ENCODE assay signal across 6 cellular contexts in genomic region chr7:120332433-120332832, GRCh38. TPM values are rescaled to one million over a fixed set of nuclear protein-coding genes. Genes with fewer than 3 reads are reported as not detected.
"Had no signal": no experiment of that assay in that cellular context is flagged by ENCODE, and none has a peak within 500 bp of the region (broad histone marks: within the 10 kb centered on the region; RNA-seq: fewer than 3 reads in every experiment).

No MANE protein-coding gene starts in this region.

- DNase-seq: H9, HCEC 1CT, IMR-90 had no signal

- H3K4me3 ChIP-seq: GM23338, K562 had no signal

- H3K4me2 ChIP-seq: GM23338 had no signal

- H2AFZ ChIP-seq: GM23338 had no signal

RNA-seq across cellular contexts. Expression of gene KCND2, which starts 59.5 kb away (rescaled TPM):
- total RNA-seq: HT-29, K562 had no signal
